ENCODE assay signal across 16 cellular contexts in genomic region chr22:18104566-18104965, GRCh38. TPM values are rescaled to one million over a fixed set of nuclear protein-coding genes. Genes with fewer than 3 reads are reported as not detected.
DNase-seq lines count a peak whose midpoint lies in the region; ATAC-seq and TF ChIP-seq lines count a peak whose summit lies in the region.
"Had no signal": no experiment of that assay in that cellular context is flagged by ENCODE, and none has a peak within 500 bp of the region (broad histone marks: within the 10 kb centered on the region; RNA-seq: fewer than 3 reads in every experiment).

No MANE protein-coding gene starts in this region.

- H3K9me3 ChIP-seq in BLaER1 = peaks cover 51% of the 10 kb centered on the region
- H3K9me3 ChIP-seq: breast epithelium, heart left ventricle, thyroid gland had no signal

- H3K36me3 ChIP-seq in BLaER1 = peaks cover 37% of the 10 kb centered on the region
- H3K36me3 ChIP-seq: breast epithelium, thyroid gland had no signal

- DNase-seq in LHCN-M2 (ENCODE audit: low read depth) (peak; percentile 80), astrocyte of the spinal cord (ENCODE audit: low read depth, low spot score) (peak; percentile 15), memory B cell (ENCODE audit: low spot score in 2 of 2) (no peak), coronary artery (ENCODE audit: low spot score) (no peak), DMS79 treated with DMSO at 0.1 percent for 48 hours (lab: John Stamatoyannopoulos, UW) (no peak)
- DNase-seq: activated CD4-positive, alpha-beta T cell treated with anti-CD3 and anti-CD28 coated beads, Interleukin-2, amount 50 U/mL, for 1 hour; activated effector memory CD4-positive, alpha-beta T cell treated with Interleukin-2 at 50 U/mL for 16 hours; CD4-positive, alpha-beta memory T cell; heart left ventricle; NCI-H2081 treated with DMSO at 0.1 percent for 48 hours; SHP77 treated with DMSO at 0.1 percent for 48 hours; thyroid gland had no signal

- H3K27ac ChIP-seq in BLaER1 = no peak overlapping the region
- H3K27ac ChIP-seq in coronary artery = no peak overlapping the region
- H3K27ac ChIP-seq: breast epithelium, heart left ventricle, thyroid gland had no signal

- H3K4me1 Mint-ChIP-seq in memory B cell = peaks cover 15% of the 10 kb centered on the region

- no peak overlapping the region for H3K27ac Mint-ChIP-seq in memory B cell

- peak; percentile 57 for ATAC-seq in memory B cell (ENCODE audit: low read depth)
- no peak for ATAC-seq in GM18861 (IDR thresholded peaks at IDR 0.05; ENCODE audit: unreplicated experiment)
- ATAC-seq in activated CD4-positive, CD25-positive, alpha-beta regulatory T cell treated with anti-CD3 and anti-CD28 coated beads, Interleukin-2, amount 50 U/mL, for 24 hours = no peak
- ATAC-seq: heart left ventricle had no signal

- H3K4me1 ChIP-seq in BLaER1 = peaks cover 31% of the 10 kb centered on the region
- H3K4me1 ChIP-seq: breast epithelium had no signal

- peaks cover under 1% of the 10 kb centered on the region; the same call in 1 of the 2 replicates for H4K20me1 ChIP-seq in BLaER1

- TF ChIP-seq CTCF in astrocyte of the spinal cord (IDR thresholded peaks at IDR 0.05; ENCODE audit: low read depth, low read length) (no peak), coronary artery (IDR thresholded peaks at IDR 0.05) (no peak)

- H3K27me3 Mint-ChIP-seq in memory B cell = peaks cover 12% of the 10 kb centered on the region

- H3K4me2 ChIP-seq in BLaER1 = peak overlapping the region; percentile 48

- no peak overlapping the region for H3K9ac ChIP-seq in BLaER1

- peaks cover 18% of the 10 kb centered on the region; the same call in 1 of the 2 replicates for H3K27me3 ChIP-seq in BLaER1
- H3K27me3 ChIP-seq: breast epithelium, thyroid gland had no signal

- H3K4me3 ChIP-seq in BLaER1 = no peak overlapping the region
- no peak overlapping the region for H3K4me3 ChIP-seq in astrocyte of the spinal cord (ENCODE audit: low read depth, low read length)
- H3K4me3 ChIP-seq in coronary artery = no peak overlapping the region
- H3K4me3 ChIP-seq: breast epithelium, heart left ventricle, thyroid gland had no signal

- H3K9me3 Mint-ChIP-seq in memory B cell = peaks cover 9% of the 10 kb centered on the region

- peaks cover 26% of the 10 kb centered on the region for H3K36me3 Mint-ChIP-seq in memory B cell

- H3K4me3 Mint-ChIP-seq in memory B cell = peak overlapping the region; percentile 8
- H3K4me3 Mint-ChIP-seq: CD4-positive, alpha-beta memory T cell had no signal

- in situ Hi-C loops in astrocyte of the spinal cord (cut with HindIII; ENCODE audit: low sequenced_read_pairs) = no loop called here

RNA-seq across cellular contexts. Expression of gene TUBA8, which starts 6.0 kb away (rescaled TPM):
- 0.26 and 0.46 TPM in 2 replicates for total RNA-seq in LHCN-M2 (2014; rRNA removed)
- 0.47 TPM for polyA plus RNA-seq in LHCN-M2 (2012)

RNA-seq across cellular contexts. Expression of gene PEX26, which starts 26.8 kb away (rescaled TPM):
- total RNA-seq in LHCN-M2 (2014; rRNA removed) = 32.7 and 39.8 TPM in 2 replicates
- 32.3 TPM for polyA plus RNA-seq in LHCN-M2 (2012)

RNA-seq across cellular contexts. Expression of gene USP18, which starts 45.4 kb away (rescaled TPM):
- 4.4 and 7.7 TPM in 2 replicates for total RNA-seq in LHCN-M2 (2014; rRNA removed)
- 3.6 TPM for polyA plus RNA-seq in LHCN-M2 (2012)

Comparison
In these comparisons a context has a peak if more than half of its experiments do, and no peak if none do; other contexts are left out.
1. DNase-seq: peak in LHCN-M2 (single experiment) and astrocyte of the spinal cord (single experiment); none in memory B cell (0 of 2), coronary artery (single experiment) and DMS79 treated with DMSO at 0.1 percent for 48 hours (single experiment).